In genomic region chr9:127904888-127905728, GRCh38 we compare ENCODE assay signal across 1 cellular context.
TF ChIP-seq lines count a peak whose summit lies in the region.

No MANE protein-coding gene starts in this region.

TF ChIP-seq in IMR-90, 13 proteins besides CTCF, POLR2A, EP300 and RAD21 (continued from another document):
- no peak for TF ChIP-seq CEBPB (IDR thresholded peaks at IDR 0.05; ENCODE audit: low read depth, low read length)
- TF ChIP-seq MAZ (IDR thresholded peaks at IDR 0.05; ENCODE audit: borderline replicate concordance, low read depth, low read length) = no peak
- no peak for TF ChIP-seq CHD1 (IDR thresholded peaks at IDR 0.05; ENCODE audit: low read depth, low read length)
- TF ChIP-seq SMC3 (IDR thresholded peaks at IDR 0.05; ENCODE audit: low read depth, low read length) = no peak
- no peak for TF ChIP-seq NFE2L2 (IDR thresholded peaks at IDR 0.05; ENCODE audit: low read depth, low read length)
